19 cellular contexts compared by ENCODE assay signal in the genomic region with DNA sequence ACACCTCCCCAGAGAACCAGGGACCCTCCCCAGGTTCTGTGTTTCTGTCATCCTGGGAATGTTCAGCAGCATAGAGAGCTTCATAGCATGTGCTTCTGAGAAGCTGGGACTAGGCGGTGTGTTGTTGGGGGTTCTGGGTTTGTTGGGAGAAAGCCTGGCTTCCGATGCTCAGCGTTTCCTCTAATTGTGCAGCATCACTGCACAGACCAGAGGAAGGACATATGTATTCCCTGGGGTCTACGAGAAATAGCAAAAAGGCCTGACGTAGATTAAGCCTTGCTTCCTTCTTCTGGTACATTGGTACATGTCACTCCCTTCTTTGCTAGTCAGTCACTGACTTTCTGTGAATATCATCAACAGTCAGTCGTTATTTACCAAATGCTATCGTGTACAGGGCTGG.
DNase-seq lines count a peak whose midpoint lies in the region; ATAC-seq, FAIRE-seq and TF ChIP-seq lines count a peak whose summit lies in the region.
"Had no signal": no experiment of that assay in that cellular context is flagged by ENCODE, and none has a peak within 500 bp of the region (broad histone marks: within the 10 kb centered on the region; RNA-seq: fewer than 3 reads in every experiment).

No MANE protein-coding gene starts in this region.

- no peak overlapping the region for H2AFZ ChIP-seq in mesenchymal stem cell (ENCODE audit: low read depth, low read length)

- peak overlapping the region; percentile 11; the same call in 1 of the 2 replicates for H3K4me3 ChIP-seq in BLaER1
- no peak overlapping the region for H3K4me3 ChIP-seq in mesenchymal stem cell (ENCODE audit: insufficient read depth in 1 of 2, low read depth in 1 of 2, low read length in 2 of 2)
- no peak overlapping the region for H3K4me3 ChIP-seq in pancreas
- H3K4me3 ChIP-seq in upper lobe of left lung: no peak overlapping the region
- H3K4me3 ChIP-seq: MG63 had no signal

- TF ChIP-seq POLR2A in upper lobe of left lung (IDR thresholded peaks at IDR 0.05): no peak

- no peak overlapping the region for H2BK5ac ChIP-seq in mesenchymal stem cell (ENCODE audit: low read depth, low read length, poor library complexity, severe bottlenecking)

- 94% methylated on average over 5 of the region's 7 CpGs for WGBS in mesenchymal stem cell
- 77 to 81% methylated on average over 7 of the region's 7 CpGs for WGBS in pancreas, 2 donors
- 68 to 88% methylated on average over 7 of the region's 7 CpGs for WGBS in upper lobe of left lung, 2 donors

- H3K4me1 ChIP-seq in BLaER1 (peaks cover 69% of the 10 kb centered on the region), mesenchymal stem cell (ENCODE audit: control insufficient read depth, insufficient read depth, low read depth, low read length) (peaks cover 2% of the 10 kb centered on the region), pancreas (peaks cover 0 to 2% (median 0%) of the 10 kb centered on the region in 3 donors), upper lobe of left lung (no peaks in the 10 kb centered on the region)

- no peak overlapping the region for H3K23ac ChIP-seq in mesenchymal stem cell (ENCODE audit: low read length in 2 of 2)

- H3K4me3 Mint-ChIP-seq in activated naive CD4-positive, alpha-beta T cell treated with anti-CD3 and anti-CD28 coated beads, Interleukin-2, amount 10 ng/mL, durations not matched to agents 7 days and 5 days: no peak overlapping the region
- H3K4me3 Mint-ChIP-seq: CD8-positive, alpha-beta T cell; HFFc6 had no signal

- peaks cover 25% of the 10 kb centered on the region for H3K9me3 ChIP-seq in BLaER1
- peaks cover 6% of the 10 kb centered on the region for H3K9me3 ChIP-seq in mesenchymal stem cell (ENCODE audit: control insufficient read depth, low read length)
- H3K9me3 ChIP-seq in pancreas: no peaks in the 10 kb centered on the region
- H3K9me3 ChIP-seq in upper lobe of left lung: no peaks in the 10 kb centered on the region

- H3K36me3 Mint-ChIP-seq in activated naive CD4-positive, alpha-beta T cell treated with anti-CD3 and anti-CD28 coated beads, Interleukin-2, amount 10 ng/mL, durations not matched to agents 7 days and 5 days: peaks cover 2% of the 10 kb centered on the region

- peak overlapping the region; percentile 6 for H2AK5ac ChIP-seq in mesenchymal stem cell (ENCODE audit: low read length, severe bottlenecking)

- no peaks in the 10 kb centered on the region for H3K27me3 ChIP-seq in BLaER1
- no peaks in the 10 kb centered on the region for H3K27me3 ChIP-seq in mesenchymal stem cell (ENCODE audit: control insufficient read depth in 1 of 2, insufficient read depth in 1 of 2, low read length in 2 of 2)
- no peaks in the 10 kb centered on the region for H3K27me3 ChIP-seq in pancreas
- H3K27me3 ChIP-seq in upper lobe of left lung: no peaks in the 10 kb centered on the region
- H3K27me3 ChIP-seq: MG63 had no signal

- intact Hi-C loops in pancreas (cut with DNase I): no loop called here

- H4K8ac ChIP-seq in mesenchymal stem cell (ENCODE audit: low read length): no peak overlapping the region

- no peak for TF ChIP-seq EP300 in upper lobe of left lung (IDR thresholded peaks at IDR 0.05)

- peak; percentile 49 for DNase-seq in dermis blood vessel endothelial cell
- no peak for DNase-seq in mesenchymal stem cell
- DNase-seq in activated naive CD4-positive, alpha-beta T cell treated with anti-CD3 and anti-CD28 coated beads, Interleukin-2, amount 10 ng/mL, durations not matched to agents 7 days and 5 days: no peak
- DNase-seq in pancreas: no peak
- no peak for DNase-seq in upper lobe of left lung
- DNase-seq in NCI-H2196 treated with DMSO at 0.1 percent for 48 hours (lab: John Stamatoyannopoulos, UW; ENCODE audit: unreplicated experiment): no peak
- DNase-seq: CD8-positive, alpha-beta T cell; HFFc6; MG63; NCI-H1930; NCI-H2171; NCI-H510A; NCI-H82 had no signal

- no peak overlapping the region for H2BK12ac ChIP-seq in mesenchymal stem cell (ENCODE audit: low read length in 2 of 2)

- CTCF ChIA-PET in activated naive CD4-positive, alpha-beta T cell treated with anti-CD3 and anti-CD28 coated beads, Interleukin-2, amount 10 ng/mL, durations not matched to agents 7 days and 5 days (lab: Charles Lee): interaction anchor here (1.0 kb wide), 1 partner anchor 9 kb away, joined by 3 read pairs; no protein-coding TSS in a partner anchor

- peaks cover 8% of the 10 kb centered on the region for H3K9me3 Mint-ChIP-seq in activated naive CD4-positive, alpha-beta T cell treated with anti-CD3 and anti-CD28 coated beads, Interleukin-2, amount 10 ng/mL, durations not matched to agents 7 days and 5 days

- no peaks in the 10 kb centered on the region for H4K20me1 ChIP-seq in BLaER1

- H3K36me3 ChIP-seq in BLaER1 (no peaks in the 10 kb centered on the region), mesenchymal stem cell (ENCODE audit: control insufficient read depth in 1 of 2, insufficient read depth in 2 of 2, low read depth in 1 of 2, low read length in 2 of 2) (no peaks in the 10 kb centered on the region), pancreas (no peaks in the 10 kb centered on the region), upper lobe of left lung (no peaks in the 10 kb centered on the region)
- H3K36me3 ChIP-seq: MG63 had no signal

- no peak for FAIRE-seq in pancreas (lab: Jason Lieb, UNC)
- FAIRE-seq: A204.1, H1, RCC 7860 had no signal

- H3K27ac Mint-ChIP-seq in activated naive CD4-positive, alpha-beta T cell treated with anti-CD3 and anti-CD28 coated beads, Interleukin-2, amount 10 ng/mL, durations not matched to agents 7 days and 5 days: no peak overlapping the region
- H3K27ac Mint-ChIP-seq: CD8-positive, alpha-beta T cell; HFFc6 had no signal

- no peak overlapping the region for H2BK15ac ChIP-seq in mesenchymal stem cell (ENCODE audit: low read depth, poor library complexity, severe bottlenecking)

- H3K4me2 ChIP-seq in BLaER1 (peak overlapping the region; percentile 82), mesenchymal stem cell (ENCODE audit: low read length, poor library complexity, severe bottlenecking) (no peak overlapping the region)
- H3K4me2 ChIP-seq: KMS-11 had no signal

- no peak overlapping the region for H2BK120ac ChIP-seq in mesenchymal stem cell (ENCODE audit: low read depth, low read length)

- H3K4me1 Mint-ChIP-seq in activated naive CD4-positive, alpha-beta T cell treated with anti-CD3 and anti-CD28 coated beads, Interleukin-2, amount 10 ng/mL, durations not matched to agents 7 days and 5 days: peaks cover 12% of the 10 kb centered on the region

- TF ChIP-seq CTCF in pancreas (IDR thresholded peaks at IDR 0.05): no peak
- no peak for TF ChIP-seq CTCF in upper lobe of left lung (IDR thresholded peaks at IDR 0.05)

- H3K27ac ChIP-seq in BLaER1: peak overlapping the region; percentile 72
- no peak overlapping the region for H3K27ac ChIP-seq in mesenchymal stem cell (ENCODE audit: low read length, poor library complexity, severe bottlenecking)
- no peak overlapping the region for H3K27ac ChIP-seq in pancreas
- H3K27ac ChIP-seq in upper lobe of left lung: peak overlapping the region in 1 of 4 donors; percentile 49
- H3K27ac ChIP-seq: KMS-11 had no signal

- H3K4ac ChIP-seq in mesenchymal stem cell (ENCODE audit: low read depth in 1 of 2, low read length in 2 of 2): no peak overlapping the region

- peak; percentile 43 for ATAC-seq in HG03432 (IDR thresholded peaks at IDR 0.05; ENCODE audit: unreplicated experiment)
- ATAC-seq in pancreas: no peak
- ATAC-seq in upper lobe of left lung (ENCODE audit: low FRiP score in 2 of 2): no peak
- ATAC-seq: CD8-positive, alpha-beta T cell had no signal

- H3K79me1 ChIP-seq in mesenchymal stem cell (replicated peaks; ENCODE audit: low read length, poor library complexity, severe bottlenecking): no peaks in the 10 kb centered on the region

- H3K18ac ChIP-seq in mesenchymal stem cell (ENCODE audit: low read depth in 1 of 2, low read length in 2 of 2): no peak overlapping the region

- H3K9ac ChIP-seq in BLaER1 (0 out of 2 replicates have a peak overlapping the region, but pooled peaks have one; percentile 27), mesenchymal stem cell (ENCODE audit: low read length) (no peak overlapping the region)
- H3K9ac ChIP-seq: KMS-11 had no signal

- H4K91ac ChIP-seq in mesenchymal stem cell (ENCODE audit: low read length): no peak overlapping the region

- H3K27me3 Mint-ChIP-seq in activated naive CD4-positive, alpha-beta T cell treated with anti-CD3 and anti-CD28 coated beads, Interleukin-2, amount 10 ng/mL, durations not matched to agents 7 days and 5 days: peaks cover 19% of the 10 kb centered on the region

- H3K14ac ChIP-seq in mesenchymal stem cell (ENCODE audit: low read length in 2 of 2): no peak overlapping the region
